Comparison of ENCODE assay signal across 9 cellular contexts in the genomic region with DNA sequence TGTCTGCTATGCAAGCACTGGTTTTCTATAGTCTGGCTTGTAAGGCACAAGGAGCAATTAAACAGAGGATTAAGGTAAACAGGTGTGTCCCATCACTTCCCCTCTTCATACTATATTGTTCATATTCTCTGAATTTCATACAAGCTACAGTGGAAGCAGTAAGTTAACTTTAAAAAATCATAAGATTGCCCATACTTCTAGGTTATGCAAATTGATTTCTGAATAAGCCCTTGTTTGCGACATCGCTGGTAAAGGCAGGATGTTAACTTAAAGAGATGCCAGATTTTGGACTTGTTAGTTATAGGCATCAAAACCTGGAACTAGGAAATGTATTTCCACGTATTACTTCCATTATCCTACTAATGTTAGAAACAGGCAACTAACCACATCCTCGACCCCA. TPM values are rescaled to one million over a fixed set of nuclear protein-coding genes. Genes with fewer than 3 reads are reported as not detected.
DNase-seq lines count a peak whose midpoint lies in the region; ATAC-seq, FAIRE-seq and TF ChIP-seq lines count a peak whose summit lies in the region.
"Had no signal": no experiment of that assay in that cellular context is flagged by ENCODE, and none has a peak within 500 bp of the region (broad histone marks: within the 10 kb centered on the region; RNA-seq: fewer than 3 reads in every experiment).

No MANE protein-coding gene starts in this region.

- no peak overlapping the region for H2AFZ ChIP-seq in H9 (ENCODE audit: low read length)
- peak overlapping the region; percentile 75 for H2AFZ ChIP-seq in astrocyte (ENCODE audit: low read depth, low read length)

- H3K4me3 ChIP-seq in A549 (peak overlapping the region; percentile 71), astrocyte (ENCODE audit: insufficient read depth, low read depth, low read length) (peak overlapping the region; percentile 57)

- no peak for TF ChIP-seq POLR2A in A549 (IDR thresholded peaks at IDR 0.05; ENCODE audit: low read length)

- H3K18ac ChIP-seq in H9 (ENCODE audit: insufficient read length, low read depth, low read length), result no peak overlapping the region

- no peak overlapping the region for H4K5ac ChIP-seq in H9 (ENCODE audit: insufficient read length, low read depth, low read length)

- FAIRE-seq in A549 (lab: Jason Lieb, UNC) (no peak), astrocyte (lab: Jason Lieb, UNC) (no peak)

- 79% methylated on average over 4 of the region's 4 CpGs for WGBS in A549 (ENCODE audit: missing lambda C conversion rate)
- WGBS in H9 (ENCODE audit: extremely low coverage, insufficient read length, low lambda C conversion rate), result no CpG with 5 or more reads among the region's 4 CpGs

- H3K4me3 Mint-ChIP-seq in H9, result peak overlapping the region; percentile 78 to 84
- peak overlapping the region; percentile 87 for H3K4me3 Mint-ChIP-seq in astrocyte (ENCODE audit: unreplicated experiment)
- peak overlapping the region; percentile 76 for H3K4me3 Mint-ChIP-seq in mesothelial cell of epicardium

- H3K4me1 Mint-ChIP-seq in H9, result peaks cover 24 to 29% of the 10 kb centered on the region in 2 experiments
- peaks cover 13% of the 10 kb centered on the region for H3K4me1 Mint-ChIP-seq in astrocyte (ENCODE audit: low read depth, unreplicated experiment)
- H3K4me1 Mint-ChIP-seq in mesothelial cell of epicardium, result peaks cover 24% of the 10 kb centered on the region

- H3K14ac ChIP-seq in H9 (ENCODE audit: insufficient read depth, low read length), result no peak overlapping the region

- no peak overlapping the region for H2AK5ac ChIP-seq in H9 (ENCODE audit: insufficient read length, low read length)

- TF ChIP-seq EP300 in A549 (IDR thresholded peaks at IDR 0.05), result no peak

- H3K36me3 Mint-ChIP-seq in H9 (ENCODE audit: insufficient read depth in 1 of 3, low read depth in 3 of 3) (peaks cover 0 to 2% (median 2%) of the 10 kb centered on the region in 3 experiments; a peak in 5 of 7 replicates), astrocyte (ENCODE audit: low read depth, unreplicated experiment) (no peaks in the 10 kb centered on the region), mesothelial cell of epicardium (no peaks in the 10 kb centered on the region)

- H2BK12ac ChIP-seq in H9 (ENCODE audit: insufficient read length, low read depth, low read length), result no peak overlapping the region

- peak overlapping the region; percentile 91 for H3K4me2 ChIP-seq in A549
- peak overlapping the region; percentile 76 for H3K4me2 ChIP-seq in H9 (ENCODE audit: insufficient read depth, insufficient read length, low read length)
- peak overlapping the region; percentile 96 for H3K4me2 ChIP-seq in astrocyte (ENCODE audit: low read length)

- H2BK20ac ChIP-seq in H9 (ENCODE audit: low read depth, low read length, poor library complexity, severe bottlenecking), result no peak overlapping the region

- H2BK5ac ChIP-seq in H9 (ENCODE audit: insufficient read length, low read length), result no peak overlapping the region

- no peak overlapping the region for H4K91ac ChIP-seq in H9 (ENCODE audit: insufficient read length, low read depth, low read length)

- no peaks in the 10 kb centered on the region for H3K79me1 ChIP-seq in H9 (ENCODE audit: insufficient read depth, low read depth, low read length, poor library complexity, severe bottlenecking)

- H3K9ac ChIP-seq in H9 (ENCODE audit: extremely low read depth, insufficient read length, low read length) (no peak overlapping the region), astrocyte (ENCODE audit: low read length) (peak overlapping the region; percentile 71)

- no peak overlapping the region for H3T11ph ChIP-seq in H9 (ENCODE audit: low read length)

- ATAC-seq in A549 (no peak), HG03196 (IDR thresholded peaks at IDR 0.05; ENCODE audit: unreplicated experiment) (no peak)

- H3K9me3 Mint-ChIP-seq in H9, result no peaks in the 10 kb centered on the region; a peak in 1 of 5 replicates
- H3K9me3 Mint-ChIP-seq in astrocyte (ENCODE audit: unreplicated experiment), result no peaks in the 10 kb centered on the region
- no peaks in the 10 kb centered on the region for H3K9me3 Mint-ChIP-seq in mesothelial cell of epicardium

- TF ChIP-seq CTCF in A549 (IDR thresholded peaks at IDR 0.05) (no peak), H9 (conservative IDR thresholded peaks at IDR 0.05) (no peak), astrocyte (IDR thresholded peaks at IDR 0.05; ENCODE audit: insufficient read depth, low read depth, low read length) (no peak), mesothelial cell of epicardium (IDR thresholded peaks at IDR 0.05; ENCODE audit: unreplicated experiment) (no peak)

- CTCF ChIA-PET in A549 (lab: Yijun Ruan, JAX), result interaction anchor here (0.6 to 3.5 kb wide), 6 partner anchors 9 to 127 kb away, joined by 3 to 14 read pairs (median 7); no protein-coding TSS in a partner anchor

- H3K27me3 ChIP-seq in H9 (ENCODE audit: insufficient read depth, low read length) (no peaks in the 10 kb centered on the region), astrocyte (ENCODE audit: insufficient read depth, low read length) (no peaks in the 10 kb centered on the region)

- H3K23ac ChIP-seq in H9 (ENCODE audit: insufficient read length, low read depth, low read length), result no peak overlapping the region

- H3K4ac ChIP-seq in H9 (ENCODE audit: low read depth, low read length), result no peak overlapping the region

- no peak overlapping the region for H2BK15ac ChIP-seq in H9 (ENCODE audit: low read depth, low read length)

- H2BK120ac ChIP-seq in H9 (ENCODE audit: low read depth, low read length, poor library complexity, severe bottlenecking), result no peak overlapping the region

- H3K27me3 Mint-ChIP-seq in H9 (ENCODE audit: low read depth), result peaks cover 13% of the 10 kb centered on the region
- H3K27me3 Mint-ChIP-seq in astrocyte (ENCODE audit: low read depth, unreplicated experiment), result no peaks in the 10 kb centered on the region
- H3K27me3 Mint-ChIP-seq in mesothelial cell of epicardium (ENCODE audit: low read depth), result peaks cover 22% of the 10 kb centered on the region

- no peaks in the 10 kb centered on the region for H3K36me3 ChIP-seq in astrocyte (ENCODE audit: insufficient read depth, low read length)

- no peak for TF ChIP-seq RAD21 in A549 (conservative IDR thresholded peaks at IDR 0.05 in 1 of 2, IDR thresholded peaks at IDR 0.05 in 1 of 2)

- H3K27ac ChIP-seq in A549, result peak overlapping the region; percentile 82 to 96; a peak in 5 of 6 replicates
- no peak overlapping the region for H3K27ac ChIP-seq in H9 (ENCODE audit: insufficient read length, low read depth, low read length)
- no peak overlapping the region for H3K27ac ChIP-seq in astrocyte (ENCODE audit: low read depth, low read length)

- H3K56ac ChIP-seq in H9 (ENCODE audit: insufficient read length, low read depth, low read length), result no peak overlapping the region

- peaks cover 11% of the 10 kb centered on the region for H3K23me2 ChIP-seq in H9 (ENCODE audit: insufficient read length, low read depth, low read length, poor library complexity, severe bottlenecking)

- H3K27ac Mint-ChIP-seq in H9, result no peak overlapping the region
- H3K27ac Mint-ChIP-seq in astrocyte (ENCODE audit: unreplicated experiment), result peak overlapping the region; percentile 23
- H3K27ac Mint-ChIP-seq in mesothelial cell of epicardium, result no peak overlapping the region

- no peak overlapping the region for H4K8ac ChIP-seq in H9 (replicated peaks; ENCODE audit: insufficient read length, low read depth, low read length)

- H3K9me3 ChIP-seq in A549 (no peaks in the 10 kb centered on the region), H9 (ENCODE audit: control insufficient read depth, low read depth, low read length) (no peaks in the 10 kb centered on the region), astrocyte (ENCODE audit: insufficient read depth, low read depth, low read length) (no peaks in the 10 kb centered on the region)

- H4K20me1 ChIP-seq in H9 (ENCODE audit: control insufficient read depth, insufficient read depth, insufficient read length), result no peaks in the 10 kb centered on the region
- peaks cover 9% of the 10 kb centered on the region for H4K20me1 ChIP-seq in astrocyte (ENCODE audit: insufficient read depth, low read length)

- H3K79me2 ChIP-seq in H9 (ENCODE audit: insufficient read depth, low read length), result peaks cover 3% of the 10 kb centered on the region; the same call in 1 of the 2 replicates
- H3K79me2 ChIP-seq in astrocyte (ENCODE audit: insufficient read depth, low read length), result peaks cover 30% of the 10 kb centered on the region

- POLR2A ChIA-PET in A549 (lab: Yijun Ruan, JAX), result interaction anchor here (0.5 to 2.0 kb wide), 8 partner anchors 16 to 320 kb away, joined by 3 to 9 read pairs (median 4); no protein-coding TSS in a partner anchor

- DNase-seq in A549 (ENCODE audit: low read depth in 1 of 2, low spot score in 1 of 2), result no peak
- no peak for DNase-seq in H9
- DNase-seq in astrocyte (ENCODE audit: low read depth), result no peak
- no peak for DNase-seq in mesothelial cell of epicardium (ENCODE audit: low spot score in 2 of 2, unreplicated experiment in 2 of 2)
- DNase-seq in LoVo (ENCODE audit: low spot score), result no peak
- DNase-seq in NCI-H82 treated with DMSO at 0.1 percent for 48 hours (lab: John Stamatoyannopoulos, UW; ENCODE audit: unreplicated experiment), result no peak
- no peak for DNase-seq in NCI-H2171 (lab: John Stamatoyannopoulos, UW)
- DNase-seq: NCI-H2029 had no signal

- peaks cover 14% of the 10 kb centered on the region; the same call in 2 of the 3 replicates for H3K4me1 ChIP-seq in A549
- no peaks in the 10 kb centered on the region; the same call in 1 of the 2 replicates for H3K4me1 ChIP-seq in H9 (ENCODE audit: insufficient read depth, low read length)
- H3K4me1 ChIP-seq in astrocyte (ENCODE audit: insufficient read depth, low read length), result peaks cover 4% of the 10 kb centered on the region

TF ChIP-seq in A549, 52 proteins besides CTCF, POLR2A, EP300 and RAD21 (continues in another document):
- TF ChIP-seq ZFP36 (IDR thresholded peaks at IDR 0.05; ENCODE audit: borderline replicate concordance, partially characterized antibody) (no peak), MAZ (IDR thresholded peaks at IDR 0.05; ENCODE audit: borderline replicate concordance, low read depth, low read length) (no peak), CBX2 (IDR thresholded peaks at IDR 0.05; ENCODE audit: borderline replicate concordance, low read depth) (no peak), ESRRA (IDR thresholded peaks at IDR 0.05; ENCODE audit: borderline replicate concordance, low read length) (no peak), EHMT2 (IDR thresholded peaks at IDR 0.05; ENCODE audit: low read depth) (no peak)

RNA-seq across cellular contexts. Expression of gene TMEM131L, which starts 1.0 kb away (rescaled TPM):
- polyA plus RNA-seq in A549 (2011; rRNA removed) (5.0 and 6.3 TPM in 2 replicates), A549 (2017; fragmentation: RNase III; extraction: RNeasy Plus Mini Kit Qiagen cat#74134 plus additional on column Dnase treatment) (3.4 to 4.5 TPM (median 3.9 TPM) in 3 replicates)
- 1.9 and 2.3 TPM in 2 replicates for polyA plus RNA-seq in A549 (2012; cell fraction: cytosol; rRNA removed)
- 5.4 and 8.8 TPM in 2 replicates for polyA plus RNA-seq in A549 (2012; cell fraction: nucleus; rRNA removed)
- polyA minus RNA-seq in A549 (2011; rRNA and poly(A)+ RNA removed), result 9.0 and 10.5 TPM in 2 replicates
- total RNA-seq in H9 (2021) (14.6 and 15.9 TPM in 2 replicates), astrocyte (18.3 and 18.6 TPM in 2 replicates), mesothelial cell of epicardium (11.0 to 13.9 TPM (median 11.4 TPM) in 3 replicates)

Comparison
In these comparisons a context has a peak if more than half of its experiments do, and no peak if none do; other contexts are left out.
1. H3K27ac ChIP-seq: peak in A549 (2 of 2); none in H9 (single experiment) and astrocyte (single experiment).
2. Peak in every context shown above with its lines, with median percentiles within 50 percentile points of each other: H3K4me2 ChIP-seq and H3K4me3 Mint-ChIP-seq.